In the genomic region with DNA sequence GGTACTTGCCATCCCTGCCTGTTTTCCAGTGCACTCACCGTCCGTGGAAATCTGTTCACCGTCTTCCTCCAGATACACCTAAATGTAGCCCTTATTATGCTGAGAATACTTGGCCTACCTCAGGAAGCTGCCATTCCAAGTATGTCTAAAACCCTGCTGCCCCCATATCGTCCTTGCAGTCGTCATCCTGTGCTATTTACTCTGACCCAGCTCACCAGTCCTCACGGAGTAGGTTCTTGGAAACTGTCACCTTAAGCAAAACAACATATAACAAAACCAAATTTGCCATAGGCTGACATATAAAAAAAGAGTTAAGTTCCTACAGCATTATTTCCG, we compare ENCODE assay signal across 10 cellular contexts. TPM values are rescaled to one million over a fixed set of nuclear protein-coding genes. Genes with fewer than 3 reads are reported as not detected.
DNase-seq lines count a peak whose midpoint lies in the region; ATAC-seq and TF ChIP-seq lines count a peak whose summit lies in the region.
"Had no signal": no experiment of that assay in that cellular context is flagged by ENCODE, and none has a peak within 500 bp of the region (broad histone marks: within the 10 kb centered on the region; RNA-seq: fewer than 3 reads in every experiment).

No MANE protein-coding gene starts in this region.

- H3K27ac ChIP-seq in CD4-positive, alpha-beta memory T cell (ENCODE audit: low read depth, low read length), result peak overlapping the region; percentile 76
- no peak overlapping the region for H3K27ac ChIP-seq in KMS-11
- H3K27ac ChIP-seq in mammary epithelial cell (ENCODE audit: insufficient read depth, low read depth, low read length), result no peak overlapping the region

- in situ Hi-C loops in mammary epithelial cell (cut with MboI; ENCODE audit: low sequenced_read_pairs in 2 of 2), result no loop called here

- peak in 1 of 5 donors; percentile 33 for DNase-seq in CD4-positive, alpha-beta memory T cell
- DNase-seq in mammary epithelial cell (no peak), nephron progenitor cell (no peak), H4 (ENCODE audit: low spot score) (no peak)
- no peak for DNase-seq in activated CD4-positive, CD25-positive, alpha-beta regulatory T cell treated with anti-CD3 and anti-CD28 coated beads, Interleukin-2, amount 50 U/mL, for 72 hours
- DNase-seq: kidney, NCI-H1092 had no signal

- POLR2A ChIA-PET in CD4-positive, alpha-beta memory T cell (lab: Charles Lee; ENCODE audit: partially characterized antibody), result interaction anchor here (2.2 to 9.0 kb wide), 5 partner anchors 32 to 103 kb away, joined by 9 to 189 read pairs (median 51); no protein-coding TSS in a partner anchor

- peak overlapping the region; percentile 81 to 93 (median 86) for H3K4me3 Mint-ChIP-seq in CD4-positive, alpha-beta memory T cell
- H3K4me3 Mint-ChIP-seq in nephron progenitor cell, result peak overlapping the region; percentile 77

- peaks cover 28% of the 10 kb centered on the region for H3K4me1 ChIP-seq in CD4-positive, alpha-beta memory T cell (ENCODE audit: insufficient read depth, low read length)
- peaks cover 33% of the 10 kb centered on the region for H3K4me1 ChIP-seq in KMS-11 (ENCODE audit: low read depth, poor library complexity, severe bottlenecking)
- H3K4me1 ChIP-seq in mammary epithelial cell (ENCODE audit: insufficient read depth, low read length), result peaks cover 14% of the 10 kb centered on the region

- no TSS peak for BruUV-seq in mammary epithelial cell (replicated peaks; lab: Mats Ljungman, UMichigan)

- no peaks in the 10 kb centered on the region for H3K9me3 ChIP-seq in CD4-positive, alpha-beta memory T cell (ENCODE audit: control insufficient read depth in 1 of 2, low read length in 2 of 2)
- no peaks in the 10 kb centered on the region for H3K9me3 ChIP-seq in mammary epithelial cell (replicated peaks; ENCODE audit: insufficient read depth, low read length)

- H3K4me3 ChIP-seq in CD4-positive, alpha-beta memory T cell (ENCODE audit: low read length in 2 of 2), result peak overlapping the region in 1 of 2 donors; percentile 60
- H3K4me3 ChIP-seq in KMS-11 (IDR thresholded peaks at IDR 0.05; ENCODE audit: insufficient read depth, low read depth, low read length) (no peak overlapping the region), mammary epithelial cell (replicated peaks in 1 of 3; ENCODE audit: insufficient read depth in 1 of 3, low read depth in 2 of 3, low read length in 3 of 3) (peak overlapping the region in 1 of 3 experiments; percentile 97)

- H3K27me3 Mint-ChIP-seq in CD4-positive, alpha-beta memory T cell, result no peaks in the 10 kb centered on the region
- H3K27me3 Mint-ChIP-seq in nephron progenitor cell (ENCODE audit: low read depth, poor library complexity), result peaks cover 20% of the 10 kb centered on the region

- H3K27me3 ChIP-seq in CD4-positive, alpha-beta memory T cell (ENCODE audit: insufficient read depth, low read length), result no peaks in the 10 kb centered on the region
- no peaks in the 10 kb centered on the region for H3K27me3 ChIP-seq in KMS-11 (ENCODE audit: insufficient read depth, low read depth)
- H3K27me3 ChIP-seq in mammary epithelial cell (ENCODE audit: insufficient read depth, low read length), result no peaks in the 10 kb centered on the region

- peaks cover 0 to 15% of the 10 kb centered on the region in 2 donors for H3K36me3 Mint-ChIP-seq in CD4-positive, alpha-beta memory T cell
- no peaks in the 10 kb centered on the region for H3K36me3 Mint-ChIP-seq in nephron progenitor cell (ENCODE audit: low read depth)

- H3K79me2 ChIP-seq in KMS-11 (ENCODE audit: insufficient read depth, low read depth) (peaks cover 38% of the 10 kb centered on the region), mammary epithelial cell (ENCODE audit: insufficient read depth, low read length) (peaks cover 36% of the 10 kb centered on the region)

- H3K9me3 Mint-ChIP-seq in CD4-positive, alpha-beta memory T cell, result no peaks in the 10 kb centered on the region
- no peaks in the 10 kb centered on the region for H3K9me3 Mint-ChIP-seq in nephron progenitor cell

- no peak for TF ChIP-seq CTCF in KMS-11 (conservative IDR thresholded peaks at IDR 0.05; ENCODE audit: low read depth, low read length)
- TF ChIP-seq CTCF in mammary epithelial cell (conservative IDR thresholded peaks at IDR 0.05 in 1 of 2, IDR thresholded peaks at IDR 0.05 in 1 of 2; ENCODE audit: extremely low read depth in 1 of 2, insufficient read depth in 1 of 2, low read depth in 1 of 2, low read length in 2 of 2), result no peak
- TF ChIP-seq CTCF in nephron progenitor cell (IDR thresholded peaks at IDR 0.05), result no peak

- no peaks in the 10 kb centered on the region for H3K36me3 ChIP-seq in CD4-positive, alpha-beta memory T cell (ENCODE audit: insufficient read depth, low read length)
- H3K36me3 ChIP-seq in KMS-11 (ENCODE audit: insufficient read depth) (no peaks in the 10 kb centered on the region), mammary epithelial cell (ENCODE audit: insufficient read depth, low read length) (no peaks in the 10 kb centered on the region)

- H4K20me1 ChIP-seq in KMS-11 (ENCODE audit: insufficient read depth) (peaks cover 26% of the 10 kb centered on the region), mammary epithelial cell (ENCODE audit: insufficient read depth, low read length) (no peaks in the 10 kb centered on the region)

- H3K4me1 Mint-ChIP-seq in CD4-positive, alpha-beta memory T cell, result peaks cover 23 to 34% (median 26%) of the 10 kb centered on the region in 4 donors
- peaks cover 45% of the 10 kb centered on the region for H3K4me1 Mint-ChIP-seq in nephron progenitor cell

- intact Hi-C loops in CD4-positive, alpha-beta memory T cell (cut with micrococcal nuclease), result loop anchor here (10.0 kb wide), 1 partner anchor 270 kb away; no protein-coding TSS in a partner anchor
- intact Hi-C loops in mammary epithelial cell (cut with micrococcal nuclease), result loop anchor here (10.0 kb wide), 2 partner anchors 280 to 390 kb away; a partner anchor contains a TSS

- ATAC-seq in GM21447 (IDR thresholded peaks at IDR 0.05; ENCODE audit: unreplicated experiment) (no peak), HG03025 (IDR thresholded peaks at IDR 0.05; ENCODE audit: low FRiP score, unreplicated experiment) (no peak)

- H3K27ac Mint-ChIP-seq in CD4-positive, alpha-beta memory T cell, result peak overlapping the region; percentile 77 to 94 (median 90)
- no peak overlapping the region for H3K27ac Mint-ChIP-seq in nephron progenitor cell

- CTCF ChIA-PET in CD4-positive, alpha-beta memory T cell (lab: Charles Lee; ENCODE audit: partially characterized antibody), result no interaction called here
- CTCF ChIA-PET in mammary epithelial cell (lab: Charles Lee; ENCODE audit: low non-redundant PET), result interaction anchor here (0.8 kb wide), 1 partner anchor 1517 kb away, joined by 3 read pairs; no protein-coding TSS in a partner anchor

- H3K4me2 ChIP-seq in KMS-11 (peak overlapping the region; percentile 62), mammary epithelial cell (ENCODE audit: insufficient read depth, low read depth, low read length) (peak overlapping the region; percentile 97)

- peak overlapping the region; percentile 88; the same call in 1 of the 2 replicates for H2AFZ ChIP-seq in KMS-11 (ENCODE audit: low read depth)
- peak overlapping the region; percentile 97 for H2AFZ ChIP-seq in mammary epithelial cell (ENCODE audit: low read depth, low read length)

- no peak overlapping the region for H3K9ac ChIP-seq in KMS-11
- no peak overlapping the region for H3K9ac ChIP-seq in mammary epithelial cell (ENCODE audit: insufficient read depth, low read length)

- dilution Hi-C loops in mammary epithelial cell (cut with HindIII; ENCODE audit: low sequenced_read_pairs), result no loop called here

- 72% methylated on average over 7 of the region's 7 CpGs for WGBS in mammary epithelial cell (ENCODE audit: low coverage, missing lambda C conversion rate)

RNA-seq across cellular contexts. Expression of a gene that starts 0.9 kb away (rescaled TPM):
- total RNA-seq in CD4-positive, alpha-beta memory T cell, result 100 to 1,000 TPM; 171 to 179 TPM
- polyA plus RNA-seq in CD4-positive, alpha-beta memory T cell, result 10 to 100 TPM; 33.4 to 87.0 TPM
- total RNA-seq in mammary epithelial cell, result 10 to 100 TPM in 1 of 2 donors, 1 to 10 TPM in 1; 7.2 to 13.4 TPM
- 5.2 TPM for polyA plus RNA-seq in mammary epithelial cell
- 8.7 TPM for polyA minus RNA-seq in mammary epithelial cell
- total RNA-seq in H4 (2014; rRNA removed; shearing (Covaris generic)), result 10.8 and 28.5 TPM in 2 replicates
